ENCODE assay signal across 8 cellular contexts in the genomic region with DNA sequence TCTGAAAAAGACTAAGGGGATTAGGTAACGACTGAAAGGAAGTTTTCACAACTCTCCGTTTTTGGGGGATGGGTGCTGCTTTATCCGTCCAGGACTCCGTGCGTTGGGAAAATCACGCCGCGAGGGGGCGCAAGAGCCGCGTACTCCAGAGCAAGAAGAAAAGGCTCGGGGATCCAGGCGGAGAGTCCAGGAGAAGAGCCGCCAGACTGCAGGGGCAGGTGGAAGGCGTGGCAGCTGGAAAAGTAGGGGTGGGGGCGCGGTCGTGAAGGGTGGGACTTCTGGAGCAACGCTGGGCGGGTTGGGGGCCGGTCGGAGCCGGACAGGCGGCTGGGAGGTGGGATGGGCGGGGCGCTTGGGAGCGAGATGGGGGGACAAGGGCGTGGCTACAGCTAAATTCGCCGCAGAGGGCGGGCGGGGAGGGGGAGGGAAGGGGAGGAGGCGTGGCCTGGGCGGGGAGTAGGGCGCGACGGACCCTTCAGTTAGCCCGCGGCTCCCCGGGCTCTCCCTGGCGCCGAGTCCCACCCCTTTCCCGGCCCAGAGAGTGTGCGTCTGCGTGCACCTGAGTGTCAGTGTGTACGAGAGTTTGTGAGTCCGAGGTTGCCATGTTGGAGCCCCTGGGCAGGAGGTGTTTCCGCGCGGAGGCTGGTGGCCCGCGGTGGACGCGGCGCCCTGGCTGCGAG. TPM values are rescaled to one million over a fixed set of nuclear protein-coding genes. Genes with fewer than 3 reads are reported as not detected.
DNase-seq lines count a peak whose midpoint lies in the region; ATAC-seq and TF ChIP-seq lines count a peak whose summit lies in the region.

No MANE protein-coding gene starts in this region.

- H3K27me3 Mint-ChIP-seq in neural crest cell (ENCODE audit: low read depth), result no peaks in the 10 kb centered on the region

- no peaks in the 10 kb centered on the region for H4K20me1 ChIP-seq in GM23248 (ENCODE audit: insufficient read depth)

- H3K27ac Mint-ChIP-seq in neural crest cell (ENCODE audit: unreplicated experiment), result peak overlapping the region; percentile 95

- DNase-seq in DMS53 treated with DMSO at 0.1 percent for 48 hours (lab: John Stamatoyannopoulos, UW; ENCODE audit: unreplicated experiment), result peak; percentile 99
- peak; percentile 95 for DNase-seq in GM23248
- DNase-seq in LNCaP clone FGC (ENCODE audit: low read depth), result peak; percentile 91
- peak; percentile 99 for DNase-seq in RWPE2 (ENCODE audit: low spot score)
- DNase-seq in activated effector memory CD4-positive, alpha-beta T cell treated with anti-CD3 and anti-CD28 coated beads, Interleukin-2, amount 50 U/mL, for 16 hours, result peak; percentile 95
- DNase-seq in fibroblast of villous mesenchyme (ENCODE audit: low read depth), result peak; percentile 100
- peak; percentile 100 for DNase-seq in neural crest cell (ENCODE audit: low read depth, low spot score)
- peak; percentile 99 for DNase-seq in stomach

- H3K9me3 ChIP-seq in GM23248 (ENCODE audit: low read depth) (no peaks in the 10 kb centered on the region), RWPE2 (ENCODE audit: severe bottlenecking) (no peaks in the 10 kb centered on the region), stomach (no peaks in the 10 kb centered on the region)

- intact Hi-C loops in stomach (cut with DNase I; ENCODE audit: low total_unique reads), result no loop called here

- H3F3A ChIP-seq in GM23248 (ENCODE audit: insufficient read depth), result no peaks in the 10 kb centered on the region

- peaks cover 32% of the 10 kb centered on the region for H3K79me2 ChIP-seq in GM23248 (ENCODE audit: insufficient read depth)

- TF ChIP-seq POLR2A in stomach (IDR thresholded peaks at IDR 0.05), result no peak

- H3K27me3 ChIP-seq in GM23248 (replicated peaks; ENCODE audit: insufficient read depth), result no peaks in the 10 kb centered on the region
- no peaks in the 10 kb centered on the region for H3K27me3 ChIP-seq in RWPE2 (ENCODE audit: insufficient read depth, poor library complexity, severe bottlenecking)
- H3K27me3 ChIP-seq in stomach, result no peaks in the 10 kb centered on the region

- TF ChIP-seq EP300 in stomach (IDR thresholded peaks at IDR 0.05), result no peak

- peak overlapping the region; percentile 59 for H2AFZ ChIP-seq in GM23248

- H3K9me2 ChIP-seq in GM23248 (ENCODE audit: insufficient read depth), result no peaks in the 10 kb centered on the region

- H3K9me3 Mint-ChIP-seq in neural crest cell, result no peaks in the 10 kb centered on the region

- H3K4me1 Mint-ChIP-seq in neural crest cell, result peaks cover 29% of the 10 kb centered on the region

- H3K4me2 ChIP-seq in GM23248 (ENCODE audit: unreplicated experiment), result peak overlapping the region; percentile 83

- TF ChIP-seq CTCF in LNCaP clone FGC (IDR thresholded peaks at IDR 0.05; ENCODE audit: control insufficient read depth, extremely low read depth, insufficient read depth) (peak; percentile 87), RWPE2 (IDR thresholded peaks at IDR 0.05; ENCODE audit: poor library complexity, severe bottlenecking) (peak; percentile 90), fibroblast of villous mesenchyme (IDR thresholded peaks at IDR 0.05; ENCODE audit: insufficient read depth, low read depth, low read length) (peak; percentile 83), neural crest cell (conservative IDR thresholded peaks at IDR 0.05) (peak; percentile 88), stomach (IDR thresholded peaks at IDR 0.05) (peak in 5 of 7 experiments; percentile 76 to 96 (median 93))

- ATAC-seq in RWPE2 (ENCODE audit: low read depth), result peak; percentile 66

- peak overlapping the region; percentile 76 for H3K4me3 ChIP-seq in GM23248
- peak overlapping the region; percentile 61 for H3K4me3 ChIP-seq in LNCaP clone FGC (ENCODE audit: low read depth, low read length)
- H3K4me3 ChIP-seq in RWPE2 (ENCODE audit: severe bottlenecking), result peak overlapping the region; percentile 53
- peak overlapping the region; percentile 81 for H3K4me3 ChIP-seq in fibroblast of villous mesenchyme (ENCODE audit: low read depth, low read length)
- H3K4me3 ChIP-seq in stomach, result peak overlapping the region; percentile 55 to 83 (median 74)

- in situ Hi-C loops in GM23248 (cut with MboI), result no loop called here

- peaks cover 28% of the 10 kb centered on the region for H3K4me1 ChIP-seq in GM23248 (ENCODE audit: insufficient read depth)
- H3K4me1 ChIP-seq in RWPE2 (ENCODE audit: insufficient read depth, poor library complexity, severe bottlenecking), result peaks cover 5% of the 10 kb centered on the region
- peaks cover 37 to 59% (median 54%) of the 10 kb centered on the region in 4 donors for H3K4me1 ChIP-seq in stomach

- no peaks in the 10 kb centered on the region for H3K36me3 ChIP-seq in GM23248 (ENCODE audit: low read depth)
- no peaks in the 10 kb centered on the region for H3K36me3 ChIP-seq in RWPE2 (ENCODE audit: low read depth)
- H3K36me3 ChIP-seq in stomach, result no peaks in the 10 kb centered on the region

- H3K36me3 Mint-ChIP-seq in neural crest cell (ENCODE audit: low read depth), result no peaks in the 10 kb centered on the region

- H3K4me3 Mint-ChIP-seq in neural crest cell, result peak overlapping the region; percentile 88

- WGBS in GM23248 (ENCODE audit: low coverage in 1 of 2, low lambda C conversion rate in 2 of 2, missing lambda C conversion rate in 2 of 2), 2 experiments, result 1% methylated on average over 30 to 56 of the region's 56 CpGs
- WGBS in stomach, 5 donors, result 0% methylated on average over 32 to 56 of the region's 56 CpGs

- peak overlapping the region; percentile 96 for H3K9ac ChIP-seq in GM23248

- H3K27ac ChIP-seq in GM23248 (peak overlapping the region; percentile 97), RWPE2 (ENCODE audit: poor library complexity, severe bottlenecking) (peak overlapping the region; percentile 88), stomach (peak overlapping the region; percentile 92 to 97 (median 95))

RNA-seq across cellular contexts. Expression of gene ARHGEF17, which starts 0.6 kb away (rescaled TPM):
- 23.5 and 24.2 TPM in 2 replicates for total RNA-seq in GM23248 (2014; rRNA removed; shearing (Covaris generic))
- polyA plus RNA-seq in GM23248 (2016; fragmentation: Nextera tagmentation; extraction: Ambion mirVana), result 15.3 and 16.5 TPM in 2 replicates
- total RNA-seq in fibroblast of villous mesenchyme, result 71.2 and 78.3 TPM in 2 replicates
- total RNA-seq in neural crest cell, result 51.3 and 55.7 TPM in 2 replicates
- total RNA-seq in stomach, result 10 to 100 TPM; 29.9 to 66.5 (median 38.8) TPM
- polyA plus RNA-seq in stomach, result 10 to 100 TPM in 2 of 3 donors, 1 to 10 TPM in 1; 5.0 to 13.1 (median 10.8) TPM

RNA-seq across cellular contexts. Expression of gene P2RY6, which starts 35.3 kb away (rescaled TPM):
- 0.76 TPM in 1 of 2 replicates, not detected in the other for total RNA-seq in GM23248 (2014; rRNA removed; shearing (Covaris generic))
- polyA plus RNA-seq in GM23248 (2016; fragmentation: Nextera tagmentation; extraction: Ambion mirVana), result 0.99 and 1.5 TPM in 2 replicates
- total RNA-seq in fibroblast of villous mesenchyme, result 0.32 TPM in 1 of 2 replicates, not detected in the other
- total RNA-seq in neural crest cell, result not detected in 2 replicates
- total RNA-seq in stomach, result 1 to 10 TPM in 1 of 5 donors, under 1 TPM in 1, not detected in 3; 0.29 to 1.3 TPM
- polyA plus RNA-seq in stomach, result 1 to 10 TPM; 1.2 to 2.9 (median 2.1) TPM

Comparison
In these comparisons a context has a peak if more than half of its experiments do, and no peak if none do; other contexts are left out.
1. Peak in every context shown above with its lines: DNase-seq, ATAC-seq, H3K4me3 ChIP-seq and H3K27ac ChIP-seq.